8 cellular contexts compared by ENCODE assay signal in the genomic region with DNA sequence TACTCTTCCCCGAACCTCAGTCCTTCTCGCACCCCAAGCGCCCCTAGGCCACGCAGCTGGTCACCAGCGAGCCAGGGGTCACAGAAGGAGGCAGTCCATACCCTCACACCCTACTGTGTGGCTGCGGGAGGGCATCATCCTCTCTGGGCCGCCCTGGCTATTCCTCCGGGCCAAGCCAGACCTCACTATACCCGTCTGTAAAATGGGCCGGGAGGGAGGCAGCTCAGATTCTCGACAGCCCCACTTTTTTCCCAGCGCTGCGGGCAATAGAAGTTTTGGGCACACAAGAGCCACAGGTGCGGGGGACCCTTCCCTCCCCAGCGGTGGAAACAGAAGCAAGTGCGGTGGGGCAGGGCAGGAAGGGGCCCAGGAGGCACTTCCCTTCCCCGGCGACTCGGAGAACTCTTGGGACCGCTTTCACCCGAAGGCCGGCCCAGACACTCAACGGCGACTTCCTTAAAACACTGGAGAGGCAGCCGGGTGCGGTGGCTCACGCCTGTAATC. TPM values are rescaled to one million over a fixed set of nuclear protein-coding genes. Genes with fewer than 3 reads are reported as not detected.
DNase-seq lines count a peak whose midpoint lies in the region; ATAC-seq and TF ChIP-seq lines count a peak whose summit lies in the region.

No MANE protein-coding gene starts in this region.

- H3K9me3 Mint-ChIP-seq in activated T-cell treated with anti-CD3 and anti-CD28 coated beads, Interleukin-2, amount 50 U/mL, for 24 hours, result no peaks in the 10 kb centered on the region
- H3K9me3 Mint-ChIP-seq in activated CD8-positive, alpha-beta T cell treated with anti-CD3 and anti-CD28 coated beads, Interleukin-2, amount 10 ng/mL, durations not matched to agents 7 days and 5 days (ENCODE audit: insufficient read depth), result no peaks in the 10 kb centered on the region
- H3K9me3 Mint-ChIP-seq in immature natural killer cell, result no peaks in the 10 kb centered on the region

- H3K27me3 Mint-ChIP-seq in activated T-cell treated with anti-CD3 and anti-CD28 coated beads, Interleukin-2, amount 50 U/mL, for 24 hours, result no peaks in the 10 kb centered on the region
- H3K27me3 Mint-ChIP-seq in activated CD8-positive, alpha-beta T cell treated with anti-CD3 and anti-CD28 coated beads, Interleukin-2, amount 10 ng/mL, durations not matched to agents 7 days and 5 days (ENCODE audit: low read depth), result no peaks in the 10 kb centered on the region
- H3K27me3 Mint-ChIP-seq in immature natural killer cell (ENCODE audit: low read depth in 3 of 3), result peaks cover 9 to 17% (median 12%) of the 10 kb centered on the region in 3 donors

- H3K4me3 Mint-ChIP-seq in activated T-cell treated with anti-CD3 and anti-CD28 coated beads, Interleukin-2, amount 50 U/mL, for 24 hours, result peak overlapping the region; percentile 88
- peak overlapping the region; percentile 92 for H3K4me3 Mint-ChIP-seq in activated CD8-positive, alpha-beta T cell treated with anti-CD3 and anti-CD28 coated beads, Interleukin-2, amount 10 ng/mL, durations not matched to agents 7 days and 5 days
- H3K4me3 Mint-ChIP-seq in immature natural killer cell, result peak overlapping the region; percentile 90 to 94 (median 92)

- POLR2A ChIA-PET in activated CD8-positive, alpha-beta T cell treated with anti-CD3 and anti-CD28 coated beads, Interleukin-2, amount 10 ng/mL, durations not matched to agents 7 days and 5 days (lab: Charles Lee), result interaction anchor here (0.9 kb wide), 1 partner anchor 43 kb away, joined by 3 read pairs; no protein-coding TSS in a partner anchor

- H3K27me3 ChIP-seq in tibial artery, result no peaks in the 10 kb centered on the region

- TF ChIP-seq CTCF in tibial artery (IDR thresholded peaks at IDR 0.05), result no peak

- peak overlapping the region; percentile 89 to 92 for H3K27ac ChIP-seq in tibial artery

- CTCF ChIA-PET in activated CD8-positive, alpha-beta T cell treated with anti-CD3 and anti-CD28 coated beads, Interleukin-2, amount 10 ng/mL, durations not matched to agents 7 days and 5 days (lab: Charles Lee), result interaction anchor here (1.6 to 3.8 kb wide), 3 partner anchors 42 to 70 kb away, joined by 6 to 12 read pairs (median 8); partner anchors contain the start of gene CCDC124

- intact Hi-C loops in tibial artery (cut with DNase I; ENCODE audit: low total_unique reads), result no loop called here

- no peaks in the 10 kb centered on the region for H3K9me3 ChIP-seq in tibial artery

- H3K4me3 ChIP-seq in tibial artery, result peak overlapping the region; percentile 83 to 88

- H3K36me3 ChIP-seq in tibial artery, result peaks cover 0 to 17% (median 6%) of the 10 kb centered on the region in 3 donors

- H3K4me1 ChIP-seq in tibial artery, result peaks cover 0 to 38% (median 14%) of the 10 kb centered on the region in 4 donors

- H3K27ac Mint-ChIP-seq in activated T-cell treated with anti-CD3 and anti-CD28 coated beads, Interleukin-2, amount 50 U/mL, for 24 hours, result peak overlapping the region; percentile 87
- peak overlapping the region; percentile 63 for H3K27ac Mint-ChIP-seq in activated CD8-positive, alpha-beta T cell treated with anti-CD3 and anti-CD28 coated beads, Interleukin-2, amount 10 ng/mL, durations not matched to agents 7 days and 5 days
- peak overlapping the region; percentile 92 to 98 (median 96) for H3K27ac Mint-ChIP-seq in immature natural killer cell

- H3K36me3 Mint-ChIP-seq in activated T-cell treated with anti-CD3 and anti-CD28 coated beads, Interleukin-2, amount 50 U/mL, for 24 hours (ENCODE audit: low read depth), result peaks cover 16% of the 10 kb centered on the region
- H3K36me3 Mint-ChIP-seq in activated CD8-positive, alpha-beta T cell treated with anti-CD3 and anti-CD28 coated beads, Interleukin-2, amount 10 ng/mL, durations not matched to agents 7 days and 5 days (ENCODE audit: low read depth), result peaks cover 11% of the 10 kb centered on the region
- H3K36me3 Mint-ChIP-seq in immature natural killer cell, result peaks cover 0 to 3% (median 0%) of the 10 kb centered on the region in 3 donors

- DNase-seq in activated T-cell treated with anti-CD3 and anti-CD28 coated beads, Interleukin-2, amount 50 U/mL, for 24 hours, result peak; percentile 50
- no peak for DNase-seq in activated T-cell treated with anti-CD3 and anti-CD28 coated beads, Interleukin-2, amount 50 U/mL, for 1 hour
- DNase-seq in activated CD8-positive, alpha-beta T cell treated with anti-CD3 and anti-CD28 coated beads, Interleukin-2, amount 10 ng/mL, durations not matched to agents 7 days and 5 days, result no peak
- no peak for DNase-seq in immature natural killer cell
- DNase-seq in tibial artery, result peak; percentile 57 to 77
- no peak for DNase-seq in NCI-H774 (lab: John Stamatoyannopoulos, UW)

- peaks cover 31% of the 10 kb centered on the region for H3K4me1 Mint-ChIP-seq in activated T-cell treated with anti-CD3 and anti-CD28 coated beads, Interleukin-2, amount 50 U/mL, for 24 hours (ENCODE audit: low read depth)
- peaks cover 37% of the 10 kb centered on the region for H3K4me1 Mint-ChIP-seq in activated CD8-positive, alpha-beta T cell treated with anti-CD3 and anti-CD28 coated beads, Interleukin-2, amount 10 ng/mL, durations not matched to agents 7 days and 5 days (ENCODE audit: low read depth)
- H3K4me1 Mint-ChIP-seq in immature natural killer cell, result peaks cover 32 to 37% of the 10 kb centered on the region in 2 donors

- ATAC-seq in activated CD8-positive, alpha-beta T cell treated with anti-CD3 and anti-CD28 coated beads, Interleukin-2, amount 10 ng/mL, durations not matched to agents 7 days and 5 days, result no peak
- no peak for ATAC-seq in HG03520 (IDR thresholded peaks at IDR 0.05; ENCODE audit: unreplicated experiment)
- ATAC-seq in GM18520 (IDR thresholded peaks at IDR 0.05; ENCODE audit: unreplicated experiment), result no peak

RNA-seq across cellular contexts. Expression of gene ARRDC2, which starts 5.6 kb away (rescaled TPM):
- total RNA-seq in activated CD8-positive, alpha-beta T cell treated with anti-CD3 and anti-CD28 coated beads, Interleukin-2, amount 10 ng/mL, durations not matched to agents 7 days and 5 days, result 10 to 100 TPM; 33.8 to 34.2 TPM
- polyA plus RNA-seq in immature natural killer cell, result 10 to 100 TPM; 31.4 to 39.2 (median 38.6) TPM

RNA-seq across cellular contexts. Expression of gene KCNN1, which starts 35.5 kb away (rescaled TPM):
- total RNA-seq in activated CD8-positive, alpha-beta T cell treated with anti-CD3 and anti-CD28 coated beads, Interleukin-2, amount 10 ng/mL, durations not matched to agents 7 days and 5 days, result not detected
- not detected for polyA plus RNA-seq in immature natural killer cell

Comparison
In these comparisons a context has a peak if more than half of its experiments do, and no peak if none do; other contexts are left out.
1. DNase-seq: peak in activated T-cell treated with anti-CD3 and anti-CD28 coated beads, Interleukin-2, amount 50 U/mL, for 24 hours (single experiment) and tibial artery (2 of 2); none in activated T-cell treated with anti-CD3 and anti-CD28 coated beads, Interleukin-2, amount 50 U/mL, for 1 hour (single experiment), activated CD8-positive, alpha-beta T cell treated with anti-CD3 and anti-CD28 coated beads, Interleukin-2, amount 10 ng/mL, durations not matched to agents 7 days and 5 days (single experiment), immature natural killer cell (0 of 3) and NCI-H774 (single experiment).
2. Peak in every context shown above with its lines, with median percentiles within 50 percentile points of each other: H3K27ac Mint-ChIP-seq and H3K4me3 Mint-ChIP-seq.